1 cellular context compared by ENCODE assay signal in genomic region chr14:64914237-64914971, GRCh38.
TF ChIP-seq lines count a peak whose summit lies in the region.

Gene CHURC1 (plus strand): TSS chr14:64914455. CDS start chr14:64914496, 41 bp downstream.

TF ChIP-seq in K562, 482 proteins besides CTCF, POLR2A, EP300 and RAD21 (continued from another document):
- TF ChIP-seq MGA (IDR thresholded peaks at IDR 0.05) (peak; percentile 15; the same call in 1 of the 2 replicates), TAF7 (tag; IDR thresholded peaks at IDR 0.05) (peak; percentile 90), POLR2B (IDR thresholded peaks at IDR 0.05; ENCODE audit: low read depth, partially characterized antibody) (peak; percentile 85), PHF20 (IDR thresholded peaks at IDR 0.05; ENCODE audit: partially characterized antibody) (peak; percentile 90), TAF1 (IDR thresholded peaks at IDR 0.05; ENCODE audit: control insufficient read depth, extremely low read depth, insufficient read depth, low read length, severe bottlenecking) (peak; percentile 79)
TF ChIP-seq in K562: peak in this region for 63.
